ENCODE assay signal across 15 cellular contexts in the genomic region with DNA sequence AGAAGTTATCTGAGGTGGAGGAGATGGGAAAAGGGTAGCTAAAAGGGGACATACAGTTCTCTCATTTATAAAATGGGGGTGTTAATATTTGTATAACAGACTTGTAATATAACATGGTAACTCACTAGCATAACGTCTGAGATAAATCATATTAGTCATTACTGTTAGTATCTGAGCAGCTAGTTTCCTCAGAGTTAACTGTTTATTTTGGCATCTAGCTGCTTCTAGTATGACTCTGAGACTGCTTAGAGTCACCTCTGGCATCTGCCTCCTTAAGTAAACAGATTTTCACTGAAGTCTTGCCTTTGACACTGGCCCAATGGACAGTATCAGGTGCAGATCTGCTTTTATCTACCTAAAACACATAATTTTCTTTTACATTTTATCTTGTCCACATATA. TPM values are rescaled to one million over a fixed set of nuclear protein-coding genes. Genes with fewer than 3 reads are reported as not detected.
DNase-seq lines count a peak whose midpoint lies in the region; ATAC-seq and TF ChIP-seq lines count a peak whose summit lies in the region.
"Had no signal": no experiment of that assay in that cellular context is flagged by ENCODE, and none has a peak within 500 bp of the region (broad histone marks: within the 10 kb centered on the region; RNA-seq: fewer than 3 reads in every experiment).

No MANE protein-coding gene starts in this region.

- no peak overlapping the region for H2BK5ac ChIP-seq in mesendoderm (ENCODE audit: low read length)

- H3K56ac ChIP-seq in mesendoderm (ENCODE audit: low read length), result no peak overlapping the region

- H3K4ac ChIP-seq in mesendoderm (ENCODE audit: low read depth, low read length), result no peak overlapping the region

- no peak overlapping the region for H3K27ac ChIP-seq in CD8-positive, alpha-beta T cell (ENCODE audit: low read depth, low read length)
- no peak overlapping the region for H3K27ac ChIP-seq in mesendoderm (ENCODE audit: low read depth, low read length)
- H3K27ac ChIP-seq: coronary artery, stomach had no signal

- no peak for TF ChIP-seq CTCF in CD8-positive, alpha-beta T cell (IDR thresholded peaks at IDR 0.05)
- TF ChIP-seq CTCF in choroid plexus epithelial cell (conservative IDR thresholded peaks at IDR 0.05; ENCODE audit: low read depth, low read length), result no peak

- no peak overlapping the region for H2BK15ac ChIP-seq in mesendoderm (replicated peaks; ENCODE audit: low read depth)

- POLR2A ChIA-PET in CD8-positive, alpha-beta T cell (lab: Charles Lee), result no interaction called here

- no peaks in the 10 kb centered on the region for H3K4me1 Mint-ChIP-seq in CD8-positive, alpha-beta T cell (ENCODE audit: low read depth)

- H3K9me3 Mint-ChIP-seq in CD8-positive, alpha-beta T cell, result no peaks in the 10 kb centered on the region

- peaks cover 82% of the 10 kb centered on the region for H3K36me3 Mint-ChIP-seq in CD8-positive, alpha-beta T cell

- intact Hi-C loops in CD8-positive, alpha-beta T cell (cut with DNase I, micrococcal nuclease), result no loop called here

- no peak overlapping the region for H3K23ac ChIP-seq in mesendoderm (ENCODE audit: low read length)

- no peak overlapping the region for H3K4me3 Mint-ChIP-seq in CD8-positive, alpha-beta T cell
- H3K4me3 Mint-ChIP-seq: activated CD8-positive, alpha-beta T cell treated with anti-CD3 and anti-CD28 coated beads, Interleukin-2, amount 10 ng/mL, durations not matched to agents 7 days and 5 days had no signal

- WGBS in mesendoderm (ENCODE audit: extremely low coverage, insufficient coverage, low lambda C conversion rate), result no CpG with 5 or more reads among the region's 1 CpG

- peak overlapping the region; percentile 56 for H3K27ac Mint-ChIP-seq in CD8-positive, alpha-beta T cell
- H3K27ac Mint-ChIP-seq: activated CD8-positive, alpha-beta T cell treated with anti-CD3 and anti-CD28 coated beads, Interleukin-2, amount 10 ng/mL, durations not matched to agents 7 days and 5 days had no signal

- CTCF ChIA-PET in CD8-positive, alpha-beta T cell (lab: Charles Lee), result no interaction called here

- ATAC-seq in CD8-positive, alpha-beta T cell, result no peak
- ATAC-seq in GM18498 (IDR thresholded peaks at IDR 0.05; ENCODE audit: unreplicated experiment) (no peak), HG02884 (IDR thresholded peaks at IDR 0.05; ENCODE audit: unreplicated experiment) (no peak)
- ATAC-seq: activated CD8-positive, alpha-beta T cell treated with anti-CD3 and anti-CD28 coated beads, Interleukin-2, amount 10 ng/mL, durations not matched to agents 7 days and 5 days had no signal

- no peaks in the 10 kb centered on the region for H3K4me1 ChIP-seq in CD8-positive, alpha-beta T cell (ENCODE audit: insufficient read depth, low read length)
- no peaks in the 10 kb centered on the region for H3K4me1 ChIP-seq in mesendoderm (ENCODE audit: control insufficient read depth, low read depth, low read length)

- H3K36me3 ChIP-seq in CD8-positive, alpha-beta T cell (ENCODE audit: insufficient read depth, low read length), result no peaks in the 10 kb centered on the region
- H3K36me3 ChIP-seq in mesendoderm (ENCODE audit: control insufficient read depth, insufficient read depth, low read length), result no peaks in the 10 kb centered on the region

- H3K4me3 ChIP-seq in CD8-positive, alpha-beta T cell (ENCODE audit: low read depth, low read length), result no peak overlapping the region
- H3K4me3 ChIP-seq in choroid plexus epithelial cell (ENCODE audit: low read depth, low read length) (no peak overlapping the region), mesendoderm (ENCODE audit: low read length) (no peak overlapping the region)
- H3K4me3 ChIP-seq: coronary artery, stomach had no signal

- no peak overlapping the region for H2BK120ac ChIP-seq in mesendoderm (ENCODE audit: low read depth, low read length)

- no peaks in the 10 kb centered on the region for H3K79me2 ChIP-seq in mesendoderm (ENCODE audit: control insufficient read depth, insufficient read depth, low read length)

- H3K27me3 Mint-ChIP-seq in CD8-positive, alpha-beta T cell (ENCODE audit: low read depth), result no peaks in the 10 kb centered on the region

- DNase-seq in CD8-positive, alpha-beta T cell, result no peak
- DNase-seq in LoVo (ENCODE audit: low spot score) (peak; percentile 27), choroid plexus epithelial cell (ENCODE audit: low read depth) (peak; percentile 74), myocyte (ENCODE audit: low read depth) (peak; percentile 2), mesendoderm (no peak), pons (ENCODE audit: low spot score) (no peak)
- DNase-seq: activated CD8-positive, alpha-beta T cell treated with anti-CD3 and anti-CD28 coated beads, Interleukin-2, amount 10 ng/mL, durations not matched to agents 7 days and 5 days; hippocampal formation; NCI-H2029 treated with DMSO at 0.1 percent for 48 hours; posterior cingulate gyrus; stomach; T-helper 2 cell had no signal

- no peak overlapping the region for H3K18ac ChIP-seq in mesendoderm (ENCODE audit: low read length)

- no peaks in the 10 kb centered on the region for H3K79me1 ChIP-seq in mesendoderm (ENCODE audit: low read length)

- H3K9me3 ChIP-seq in CD8-positive, alpha-beta T cell (ENCODE audit: low read length), result no peaks in the 10 kb centered on the region
- H3K9me3 ChIP-seq: stomach had no signal

- H3K9ac ChIP-seq in mesendoderm (ENCODE audit: low read length), result no peak overlapping the region

- no peak overlapping the region for H3K4me2 ChIP-seq in mesendoderm (ENCODE audit: low read length)

- no peaks in the 10 kb centered on the region for H3K27me3 ChIP-seq in CD8-positive, alpha-beta T cell (ENCODE audit: insufficient read depth, low read length)
- no peaks in the 10 kb centered on the region for H3K27me3 ChIP-seq in mesendoderm (ENCODE audit: insufficient read depth, low read length, poor library complexity)
- H3K27me3 ChIP-seq: stomach had no signal

- no peak overlapping the region for H4K8ac ChIP-seq in mesendoderm (ENCODE audit: low read depth, low read length)

- H2AK5ac ChIP-seq in mesendoderm (ENCODE audit: low read length), result no peak overlapping the region

- no peak overlapping the region for H4K5ac ChIP-seq in mesendoderm (ENCODE audit: low read length)

RNA-seq across cellular contexts. Expression of gene SLC30A9, which starts 58.1 kb away (rescaled TPM):
- total RNA-seq in CD8-positive, alpha-beta T cell, result 10 to 100 TPM; 16.3 to 18.7 TPM
- 65.9 and 72.4 TPM in 2 replicates for total RNA-seq in myocyte
- 22.6 TPM for polyA plus RNA-seq in myocyte (2012)
- polyA plus RNA-seq in mesendoderm (2013, experiment 1 of 2), result 35.2 TPM
- 35.1 TPM for polyA plus RNA-seq in mesendoderm (2013, experiment 2 of 2)

Comparison
In these comparisons a context has a peak if more than half of its experiments do, and no peak if none do; other contexts are left out.
1. DNase-seq: peak in LoVo (single experiment), choroid plexus epithelial cell (single experiment) and myocyte (single experiment); none in CD8-positive, alpha-beta T cell (0 of 7), mesendoderm (single experiment) and pons (single experiment).